In the genomic region with DNA sequence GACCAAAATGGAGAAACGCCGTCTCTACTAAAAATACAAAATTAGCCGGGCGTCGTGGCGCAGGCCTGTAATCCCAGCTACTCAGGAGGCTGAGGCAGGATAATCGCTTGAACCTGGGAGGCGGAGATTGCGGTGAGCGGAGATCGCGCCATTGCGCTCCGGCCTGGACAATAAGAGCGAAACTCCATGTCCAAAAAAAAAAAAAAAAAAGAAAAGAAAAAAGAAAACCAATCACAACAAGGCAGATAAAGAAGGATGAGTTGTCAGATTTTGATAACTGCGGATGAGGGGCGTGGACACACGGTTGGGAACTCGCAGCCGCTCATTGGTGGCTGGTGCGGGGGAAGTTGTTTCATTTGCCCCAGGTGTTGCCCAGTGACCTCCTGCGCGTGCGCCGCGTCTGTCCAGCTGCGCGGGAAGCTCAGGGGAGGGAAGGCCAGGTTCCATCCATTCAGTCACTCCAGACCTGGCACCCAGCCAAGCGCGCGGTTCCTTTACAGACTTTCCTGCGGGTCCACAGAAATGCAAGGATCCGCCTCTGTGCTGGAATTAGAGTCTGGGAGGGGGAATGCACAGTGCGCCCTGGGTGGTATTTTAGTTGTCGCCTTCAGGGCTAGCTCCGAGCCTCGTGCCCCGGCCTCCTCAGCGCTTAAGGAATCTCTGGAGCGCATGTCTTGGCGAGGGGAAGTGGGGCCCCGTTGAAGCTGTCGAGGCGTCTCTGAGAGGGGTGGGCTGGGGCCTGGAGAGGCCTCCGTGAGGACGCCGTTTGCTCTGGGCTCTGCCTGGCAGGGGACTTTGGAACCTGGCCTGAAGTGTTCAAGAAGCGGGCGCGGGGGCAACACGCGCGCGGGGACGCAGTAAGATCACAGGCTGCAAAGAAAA, we compare ENCODE assay signal across 8 cellular contexts. TPM values are rescaled to one million over a fixed set of nuclear protein-coding genes. Genes with fewer than 3 reads are reported as not detected.
DNase-seq lines count a peak whose midpoint lies in the region; ATAC-seq and TF ChIP-seq lines count a peak whose summit lies in the region.

No MANE protein-coding gene starts in this region.

- H3K27ac ChIP-seq in cardiac muscle cell, result peak overlapping the region; percentile 77
- H3K27ac ChIP-seq in parathyroid adenoma, result peak overlapping the region; percentile 56

- H3K4me1 ChIP-seq in cardiac muscle cell (ENCODE audit: low read depth), result peaks cover 3% of the 10 kb centered on the region
- H3K4me1 ChIP-seq in parathyroid adenoma, result peaks cover 3% of the 10 kb centered on the region

- no peaks in the 10 kb centered on the region for H3K36me3 ChIP-seq in cardiac muscle cell
- H3K36me3 ChIP-seq in parathyroid adenoma (ENCODE audit: control insufficient read depth, insufficient read depth, low read length), result no peaks in the 10 kb centered on the region

- H3K36me3 Mint-ChIP-seq in activated naive CD4-positive, alpha-beta T cell treated with anti-CD3 and anti-CD28 coated beads, Interleukin-2, amount 50 U/mL, for 72 hours, result no peaks in the 10 kb centered on the region

- ATAC-seq in HG02884 (IDR thresholded peaks at IDR 0.05; ENCODE audit: unreplicated experiment), result peak; percentile 9
- peak; percentile 15 to 52 for ATAC-seq in activated naive CD4-positive, alpha-beta T cell treated with anti-CD3 and anti-CD28 coated beads, Interleukin-2, amount 50 U/mL, for 72 hours
- no peak for ATAC-seq in HG02885 (IDR thresholded peaks at IDR 0.05; ENCODE audit: poor library complexity, unreplicated experiment)

- no peaks in the 10 kb centered on the region for H3K79me2 ChIP-seq in parathyroid adenoma

- TF ChIP-seq CTCF in cardiac muscle cell (IDR thresholded peaks at IDR 0.05; ENCODE audit: low read depth, low read length) (no peak), parathyroid adenoma (IDR thresholded peaks at IDR 0.05) (no peak)

- H2AFZ ChIP-seq in parathyroid adenoma, result peak overlapping the region; percentile 85

- H3K27me3 ChIP-seq in cardiac muscle cell (no peaks in the 10 kb centered on the region), parathyroid adenoma (ENCODE audit: control insufficient read depth, insufficient read depth, low read length) (no peaks in the 10 kb centered on the region)

- H3K9me3 Mint-ChIP-seq in activated naive CD4-positive, alpha-beta T cell treated with anti-CD3 and anti-CD28 coated beads, Interleukin-2, amount 50 U/mL, for 72 hours, result no peaks in the 10 kb centered on the region

- no peaks in the 10 kb centered on the region for H3K9me3 ChIP-seq in cardiac muscle cell (ENCODE audit: low read depth)
- H3K9me3 ChIP-seq in parathyroid adenoma (ENCODE audit: control insufficient read depth, low read length), result no peaks in the 10 kb centered on the region

- DNase-seq in DMS153 (lab: John Stamatoyannopoulos, UW), result peak; percentile 68
- DNase-seq in NCI-H82 treated with DMSO at 0.1 percent for 48 hours (lab: John Stamatoyannopoulos, UW; ENCODE audit: unreplicated experiment), result peak; percentile 30
- peak; percentile 47 to 77 for DNase-seq in activated naive CD4-positive, alpha-beta T cell treated with anti-CD3 and anti-CD28 coated beads, Interleukin-2, amount 50 U/mL, for 72 hours (ENCODE audit: low spot score in 2 of 2)
- DNase-seq in cardiac muscle cell (ENCODE audit: low read depth in 1 of 2, low spot score in 1 of 2), result peak in 1 of 2 donors; percentile 68
- DNase-seq in NCI-H2227 treated with DMSO at 0.1 percent for 48 hours (lab: John Stamatoyannopoulos, UW), result no peak

- H3K4me3 ChIP-seq in cardiac muscle cell (peak overlapping the region; percentile 51), parathyroid adenoma (ENCODE audit: low read depth, low read length) (peak overlapping the region; percentile 46)

- peak overlapping the region; percentile 76 for H3K4me2 ChIP-seq in parathyroid adenoma (ENCODE audit: low read length)

- H3K9ac ChIP-seq in parathyroid adenoma, result no peak overlapping the region

- peak overlapping the region; percentile 62 to 74 for H3K27ac Mint-ChIP-seq in activated naive CD4-positive, alpha-beta T cell treated with anti-CD3 and anti-CD28 coated beads, Interleukin-2, amount 50 U/mL, for 72 hours

RNA-seq across cellular contexts. Expression of gene GCHFR, which starts 0.7 kb away (rescaled TPM):
- total RNA-seq in activated naive CD4-positive, alpha-beta T cell treated with anti-CD3 and anti-CD28 coated beads, Interleukin-2, amount 50 U/mL, for 72 hours, result 10 to 100 TPM; 15.9 to 72.6 TPM
- total RNA-seq in cardiac muscle cell, result 66.7 and 129 TPM in 2 replicates
- polyA plus RNA-seq in cardiac muscle cell, result 86.2 and 126 TPM in 2 replicates

RNA-seq across cellular contexts. Expression of gene C15orf62, which starts 6.6 kb away (rescaled TPM):
- 1 to 10 TPM in 1 of 2 donors, under 1 TPM in 1; 0.52 to 2.0 TPM for total RNA-seq in activated naive CD4-positive, alpha-beta T cell treated with anti-CD3 and anti-CD28 coated beads, Interleukin-2, amount 50 U/mL, for 72 hours
- total RNA-seq in cardiac muscle cell, result 1.2 and 1.6 TPM in 2 replicates
- 1.5 and 2.8 TPM in 2 replicates for polyA plus RNA-seq in cardiac muscle cell

RNA-seq across cellular contexts. Expression of gene RMDN3, which starts 8.1 kb away (rescaled TPM):
- total RNA-seq in activated naive CD4-positive, alpha-beta T cell treated with anti-CD3 and anti-CD28 coated beads, Interleukin-2, amount 50 U/mL, for 72 hours, result 10 to 100 TPM; 18.5 to 23.1 TPM
- total RNA-seq in cardiac muscle cell, result 16.8 and 21.1 TPM in 2 replicates
- polyA plus RNA-seq in cardiac muscle cell, result 24.5 and 28.6 TPM in 2 replicates

RNA-seq across cellular contexts. Expression of gene ZFYVE19, which starts 43.7 kb away (rescaled TPM):
- 10 to 100 TPM; 24.6 to 26.6 TPM for total RNA-seq in activated naive CD4-positive, alpha-beta T cell treated with anti-CD3 and anti-CD28 coated beads, Interleukin-2, amount 50 U/mL, for 72 hours
- total RNA-seq in cardiac muscle cell, result 21.0 and 41.3 TPM in 2 replicates
- 23.4 and 33.8 TPM in 2 replicates for polyA plus RNA-seq in cardiac muscle cell

RNA-seq across cellular contexts. Expression of gene DNAJC17, which starts 44.1 kb away (rescaled TPM):
- total RNA-seq in activated naive CD4-positive, alpha-beta T cell treated with anti-CD3 and anti-CD28 coated beads, Interleukin-2, amount 50 U/mL, for 72 hours, result 10 to 100 TPM; 20.2 to 36.1 TPM
- total RNA-seq in cardiac muscle cell, result 45.1 and 58.2 TPM in 2 replicates
- 57.2 and 71.3 TPM in 2 replicates for polyA plus RNA-seq in cardiac muscle cell
